In genomic region chr3:58237238-58237939, GRCh38 we compare ENCODE assay signal across 7 cellular contexts. TPM values are rescaled to one million over a fixed set of nuclear protein-coding genes. Genes with fewer than 3 reads are reported as not detected.
DNase-seq lines count a peak whose midpoint lies in the region; ATAC-seq and TF ChIP-seq lines count a peak whose summit lies in the region.

Gene ABHD6 (plus strand): TSS chr3:58237792. CDS start chr3:58256587, 18,795 bp downstream.

- no peaks in the 10 kb centered on the region for H3K9me3 ChIP-seq in WERI-Rb-1 (ENCODE audit: severe bottlenecking)
- no peaks in the 10 kb centered on the region for H3K9me3 ChIP-seq in mammary epithelial cell (replicated peaks; ENCODE audit: insufficient read depth, low read length)

- ATAC-seq in GM18498 (IDR thresholded peaks at IDR 0.05; ENCODE audit: unreplicated experiment), result peak; percentile 77

- in situ Hi-C loops in mammary epithelial cell (cut with MboI; ENCODE audit: low sequenced_read_pairs in 2 of 2), result loop anchor here in 1 of 2 donors (10.0 kb wide), 1 partner anchor 67 kb away; the partner anchor contains the start of genes HTD2 and RPP14

- H3K4me3 ChIP-seq in WERI-Rb-1 (ENCODE audit: low read depth, low read length), result peak within 1 kb of the TSS; percentile 77
- peak within 1 kb of the TSS; percentile 82 to 87 (median 86) for H3K4me3 ChIP-seq in mammary epithelial cell (replicated peaks in 1 of 3; ENCODE audit: insufficient read depth in 1 of 3, low read depth in 2 of 3, low read length in 3 of 3)

- dilution Hi-C loops in mammary epithelial cell (cut with HindIII; ENCODE audit: low sequenced_read_pairs), result no loop called here

- peak within 1 kb of the TSS; percentile 77 for H3K27ac ChIP-seq in WERI-Rb-1
- peak within 1 kb of the TSS; percentile 45 for H3K27ac ChIP-seq in mammary epithelial cell (ENCODE audit: insufficient read depth, low read depth, low read length)

- TF ChIP-seq CTCF in WERI-Rb-1 (IDR thresholded peaks at IDR 0.05; ENCODE audit: low read depth, low read length) (peak; percentile 26; the same call in 1 of the 2 replicates), mammary epithelial cell (conservative IDR thresholded peaks at IDR 0.05 in 1 of 2, IDR thresholded peaks at IDR 0.05 in 1 of 2; ENCODE audit: extremely low read depth in 1 of 2, insufficient read depth in 1 of 2, low read depth in 1 of 2, low read length in 2 of 2) (peak in 1 of 2 donors; percentile 43)

- H3K36me3 ChIP-seq in WERI-Rb-1 (no peaks in the 10 kb centered on the region), mammary epithelial cell (ENCODE audit: insufficient read depth, low read length) (no peaks in the 10 kb centered on the region)

- POLR2A ChIA-PET in HEK293T (lab: Yijun Ruan, JAX), result interaction anchor here (1.0 to 1.6 kb wide), 2 partner anchors 12 to 69 kb away, joined by 3 to 7 read pairs; partner anchors contain the start of genes HTD2 and RPP14

- peak within 1 kb of the TSS; percentile 55 for H3K9ac ChIP-seq in mammary epithelial cell (ENCODE audit: insufficient read depth, low read length)

- no peaks in the 10 kb centered on the region for H4K20me1 ChIP-seq in mammary epithelial cell (ENCODE audit: insufficient read depth, low read length)

- DNase-seq in HEK293T (ENCODE audit: extremely low spot score) (peak; percentile 88), MV-4-11 (lab: John Stamatoyannopoulos, UW) (peak; percentile 57), WERI-Rb-1 (peak; percentile 73), mammary epithelial cell (peak; percentile 73), iris pigment epithelial cell (ENCODE audit: low read depth) (peak; percentile 68)
- peak; percentile 58 to 76 (median 70) for DNase-seq in stimulated activated CD4-positive, alpha-beta T cell treated with anti-CD3 and anti-CD28 coated beads, Interleukin-12 subunit alpha, Interleukin-12 subunit beta, amount 100 ng/mL, for 48 hours (ENCODE audit: low read depth in 2 of 3, low spot score in 1 of 3)

- H3K79me2 ChIP-seq in mammary epithelial cell (ENCODE audit: insufficient read depth, low read length), result peaks cover 7% of the 10 kb centered on the region

- H3K27me3 ChIP-seq in WERI-Rb-1 (ENCODE audit: insufficient read depth, low read depth, severe bottlenecking), result no peaks in the 10 kb centered on the region
- no peaks in the 10 kb centered on the region for H3K27me3 ChIP-seq in mammary epithelial cell (ENCODE audit: insufficient read depth, low read length)

- WGBS in mammary epithelial cell (ENCODE audit: low coverage, missing lambda C conversion rate), result 5% methylated on average over 6 of the region's 77 CpGs

- BruUV-seq in mammary epithelial cell (replicated peaks; lab: Mats Ljungman, UMichigan), result no TSS peak

- H3K4me2 ChIP-seq in mammary epithelial cell (ENCODE audit: insufficient read depth, low read depth, low read length), result peak within 1 kb of the TSS; percentile 99

- CTCF ChIA-PET in HEK293T (lab: Yijun Ruan, JAX) (no interaction called here), mammary epithelial cell (lab: Charles Lee; ENCODE audit: low non-redundant PET) (interaction anchor here (0.7 kb wide), 1 partner anchor 49 kb away, joined by 19 read pairs; no protein-coding TSS in a partner anchor)

- peak within 1 kb of the TSS; percentile 100 for H2AFZ ChIP-seq in mammary epithelial cell (ENCODE audit: low read depth, low read length)

- peaks cover 25% of the 10 kb centered on the region for H3K4me1 ChIP-seq in mammary epithelial cell (ENCODE audit: insufficient read depth, low read length)

- intact Hi-C loops in mammary epithelial cell (cut with micrococcal nuclease), result loop anchor here (1.0 kb wide), 2 partner anchors 20 to 50 kb away; no protein-coding TSS in a partner anchor

TF ChIP-seq in HEK293T, 16 proteins besides CTCF, POLR2A, EP300 and RAD21:
- TF ChIP-seq FOXM1 (IDR thresholded peaks at IDR 0.05; ENCODE audit: borderline replicate concordance) (no peak), ELF4 (IDR thresholded peaks at IDR 0.05) (no peak), LEF1 (IDR thresholded peaks at IDR 0.05; ENCODE audit: borderline replicate concordance) (no peak)

RNA-seq across cellular contexts. Expression of gene ABHD6, which starts in this region (rescaled TPM):
- 10 to 100 TPM in 1 of 2 donors, 1 to 10 TPM in 1; 9.4 to 21.3 TPM for total RNA-seq in mammary epithelial cell
- polyA plus RNA-seq in mammary epithelial cell, result 7.1 TPM
- polyA minus RNA-seq in mammary epithelial cell, result 8.9 TPM

Comparison
In these comparisons a context has a peak if more than half of its experiments do, and no peak if none do; other contexts are left out.
1. Peak in every context shown above with its lines: DNase-seq, ATAC-seq, H3K4me3 ChIP-seq and H3K27ac ChIP-seq.